In the genomic region with DNA sequence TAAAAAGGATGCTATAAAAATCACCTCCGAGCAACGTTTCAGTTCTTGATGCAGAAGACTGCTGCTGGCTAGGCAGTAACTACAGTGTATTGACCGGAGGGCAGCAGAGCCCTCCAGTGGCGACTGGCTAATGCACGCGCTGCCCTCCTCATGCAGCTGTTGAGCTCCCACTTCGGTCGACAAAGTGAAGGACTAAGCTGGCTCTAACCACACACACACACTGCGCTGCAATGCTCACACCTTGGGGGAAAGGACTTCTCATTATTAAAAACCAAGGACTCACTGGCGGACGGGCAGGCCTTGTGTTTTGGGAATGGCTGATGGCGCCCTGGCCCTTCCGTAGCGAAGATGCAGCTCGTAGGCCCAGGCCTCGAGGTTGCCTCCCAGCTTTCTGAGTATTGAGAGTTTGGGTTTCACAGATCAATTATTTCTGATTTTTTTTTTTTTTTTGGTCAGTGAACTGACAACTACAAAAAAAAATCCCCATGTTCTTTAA, we compare ENCODE assay signal across 11 cellular contexts.
DNase-seq lines count a peak whose midpoint lies in the region; ATAC-seq, FAIRE-seq and TF ChIP-seq lines count a peak whose summit lies in the region.
"Had no signal": no experiment of that assay in that cellular context is flagged by ENCODE, and none has a peak within 500 bp of the region (broad histone marks: within the 10 kb centered on the region; RNA-seq: fewer than 3 reads in every experiment).

No MANE protein-coding gene starts in this region.

- CTCF ChIA-PET in IMR-90 (lab: Yijun Ruan, JAX) = no interaction called here
- CTCF ChIA-PET in GM12878 (lab: Yijun Ruan, JAX) = interaction anchor here (0.6 to 1.0 kb wide), 2 partner anchors 15 to 221 kb away, joined by 3 read pairs; no protein-coding TSS in a partner anchor

- H3K4me2 ChIP-seq in IMR-90 (ENCODE audit: low read depth, low read length) (no peak overlapping the region), GM12878 (ENCODE audit: control insufficient read depth, insufficient read depth) (no peak overlapping the region)

- H3K4me3 ChIP-seq in IMR-90 (ENCODE audit: insufficient read depth, low read depth, low read length) (no peak overlapping the region), GM12878 (no peak overlapping the region), esophagus squamous epithelium (no peak overlapping the region)
- H3K4me3 ChIP-seq in effector memory CD4-positive, alpha-beta T cell (ENCODE audit: insufficient read depth, low read depth, low read length, poor library complexity, severe bottlenecking) = no peak overlapping the region

- in situ Hi-C loops in IMR-90 (cut with MboI; ENCODE audit: low sequenced_read_pairs) = no loop called here
- in situ Hi-C loops in GM12878 (cut with MboI) = no loop called here

- peak; percentile 59; the same call in 1 of the 2 replicates for ATAC-seq in IMR-90 (ENCODE audit: low read depth)
- peak; percentile 57 for ATAC-seq in GM12878
- ATAC-seq in left lobe of liver = peak; percentile 79
- ATAC-seq in HG02852 (IDR thresholded peaks at IDR 0.05; ENCODE audit: unreplicated experiment) = no peak
- ATAC-seq in HG03159 (IDR thresholded peaks at IDR 0.05; ENCODE audit: unreplicated experiment) = no peak

- RAD21 ChIA-PET in GM12878 (lab: Charles Lee; ENCODE audit: unreplicated experiment) = interaction anchor here (0.8 kb wide), 1 partner anchor 300 kb away, joined by 3 read pairs; no protein-coding TSS in a partner anchor

- TF ChIP-seq POLR2A in IMR-90 (IDR thresholded peaks at IDR 0.05; ENCODE audit: low read depth, low read length) (no peak), GM12878 (IDR thresholded peaks at IDR 0.05; ENCODE audit: low read depth, low read length) (no peak), esophagus squamous epithelium (IDR thresholded peaks at IDR 0.05) (no peak)

- H3K27ac ChIP-seq in IMR-90 (ENCODE audit: insufficient read depth, low read length) (no peak overlapping the region), GM12878 (ENCODE audit: control insufficient read depth, insufficient read depth) (no peak overlapping the region), esophagus squamous epithelium (no peak overlapping the region)
- H3K27ac ChIP-seq in effector memory CD4-positive, alpha-beta T cell (ENCODE audit: insufficient read depth, low read length, poor library complexity, severe bottlenecking) = no peak overlapping the region

- H3K27me3 ChIP-seq in IMR-90 (ENCODE audit: control insufficient read depth, insufficient read depth, low read length) (no peaks in the 10 kb centered on the region), GM12878 (replicated peaks in 1 of 2; ENCODE audit: control insufficient read depth in 2 of 2, insufficient read depth in 2 of 2, low read length in 1 of 2) (no peaks in the 10 kb centered on the region), esophagus squamous epithelium (no peaks in the 10 kb centered on the region)
- H3K27me3 ChIP-seq in effector memory CD4-positive, alpha-beta T cell (replicated peaks; ENCODE audit: control insufficient read depth, insufficient read depth, low read length, poor library complexity, severe bottlenecking) = no peaks in the 10 kb centered on the region

- H4K91ac ChIP-seq in IMR-90 (ENCODE audit: insufficient read depth, low read depth, low read length) = no peak overlapping the region

- 80% methylated on average over 2 of the region's 16 CpGs; no CpG with 5 or more reads in 1 of the 2 experiments for WGBS in IMR-90 (ENCODE audit: extremely low coverage in 2 of 2, insufficient read length in 1 of 2), 2 experiments
- WGBS in GM12878 (ENCODE audit: insufficient coverage, insufficient replicate concordance, low lambda C conversion rate, missing lambda C conversion rate) = 86% methylated on average over 16 of the region's 16 CpGs
- WGBS in esophagus squamous epithelium, 2 donors = 68 to 89% methylated on average over 14 to 15 of the region's 16 CpGs

- H3K4me1 ChIP-seq in IMR-90 (ENCODE audit: control insufficient read depth, insufficient read depth, low read length) (no peaks in the 10 kb centered on the region; the same call in 1 of the 2 replicates), GM12878 (ENCODE audit: control insufficient read depth, insufficient read depth, low read length) (no peaks in the 10 kb centered on the region), esophagus squamous epithelium (no peaks in the 10 kb centered on the region)
- H3K4me1 ChIP-seq in effector memory CD4-positive, alpha-beta T cell (ENCODE audit: control insufficient read depth, insufficient read depth, low read length, poor library complexity, severe bottlenecking) = no peaks in the 10 kb centered on the region

- dilution Hi-C loops in IMR-90 (cut with HindIII; ENCODE audit: low sequenced_read_pairs, unreplicated experiment) = no loop called here

- no peak overlapping the region for H4K5ac ChIP-seq in IMR-90 (ENCODE audit: low read depth, low read length)

- no peak overlapping the region for H3K14ac ChIP-seq in IMR-90 (replicated peaks; ENCODE audit: low read depth, low read length)

- H2BK15ac ChIP-seq in IMR-90 (ENCODE audit: low read depth, low read length) = no peak overlapping the region

- no peak overlapping the region for H2BK5ac ChIP-seq in IMR-90 (ENCODE audit: low read depth, low read length, poor library complexity, severe bottlenecking)

- H3K79me2 ChIP-seq in GM12878 (ENCODE audit: control insufficient read depth, insufficient read depth, low read length) = no peaks in the 10 kb centered on the region

- H3K9me1 ChIP-seq in IMR-90 (ENCODE audit: insufficient read depth, low read length) = peaks cover 6% of the 10 kb centered on the region; the same call in 1 of the 2 replicates

- BruUV-seq in IMR-90 (replicated peaks; lab: Mats Ljungman, UMichigan) (no TSS peak), GM12878 (replicated peaks; lab: Mats Ljungman, UMichigan) (no TSS peak)

- H3K23ac ChIP-seq in IMR-90 (ENCODE audit: low read depth, low read length) = no peak overlapping the region

- no peak overlapping the region for H2AK9ac ChIP-seq in IMR-90 (replicated peaks; ENCODE audit: low read depth, low read length, poor library complexity)

- intact Hi-C loops in IMR-90 (cut with micrococcal nuclease) = no loop called here
- intact Hi-C loops in GM12878 (cut with micrococcal nuclease; ENCODE audit: unreplicated experiment) = loop anchor here (1.0 kb wide), 1 partner anchor 299 kb away; no protein-coding TSS in a partner anchor
- intact Hi-C loops in esophagus squamous epithelium (cut with DNase I) = no loop called here

- no peak overlapping the region for H4K8ac ChIP-seq in IMR-90 (ENCODE audit: low read depth in 2 of 2, low read length in 2 of 2)

- DNase-seq in COR-L47 (lab: John Stamatoyannopoulos, UW) = peak; percentile 20
- DNase-seq in IMR-90 = peak; percentile 49
- no peak for DNase-seq in GM12878 (ENCODE audit: low read depth, low spot score)
- no peak for DNase-seq in left lobe of liver (ENCODE audit: low spot score)
- no peak for DNase-seq in effector memory CD4-positive, alpha-beta T cell
- DNase-seq in esophagus squamous epithelium (lab: John Stamatoyannopoulos, UW) = no peak
- DNase-seq: occipital lobe, T-helper 9 cell had no signal

- H2AFZ ChIP-seq in IMR-90 (replicated peaks; ENCODE audit: low read length, poor library complexity) (no peak overlapping the region), GM12878 (ENCODE audit: control insufficient read depth, low read depth, low read length) (no peak overlapping the region)

- H3K56ac ChIP-seq in IMR-90 (ENCODE audit: extremely low read depth, insufficient read depth, low read length) = no peak overlapping the region

- no peak for FAIRE-seq in GM12878 (lab: Jason Lieb, UNC)
- FAIRE-seq: GM18507 had no signal

- TF ChIP-seq CTCF in IMR-90 (conservative IDR thresholded peaks at IDR 0.05; ENCODE audit: low read depth, low read length) (peak; percentile 38), GM12878 (IDR thresholded peaks at IDR 0.05 in 2 of 3, conservative IDR thresholded peaks at IDR 0.05 in 1 of 3; ENCODE audit: control insufficient read depth in 2 of 3, extremely low read depth in 1 of 3, insufficient read depth in 1 of 3, low read depth in 3 of 3, low read length in 3 of 3) (peak; percentile 27 to 42 (median 40); a peak in 4 of 6 replicates), esophagus squamous epithelium (IDR thresholded peaks at IDR 0.05) (peak in 1 of 6 experiments; percentile 35)

- H3K9me3 ChIP-seq in IMR-90 (ENCODE audit: control insufficient read depth, insufficient read depth, low read length) (no peaks in the 10 kb centered on the region), GM12878 (replicated peaks; ENCODE audit: control insufficient read depth, insufficient read depth, low read length) (no peaks in the 10 kb centered on the region), esophagus squamous epithelium (no peaks in the 10 kb centered on the region)
- H3K9me3 ChIP-seq in effector memory CD4-positive, alpha-beta T cell (ENCODE audit: control insufficient read depth, low read length) = no peaks in the 10 kb centered on the region

- peaks cover 14 to 30% of the 10 kb centered on the region in 2 experiments; a peak in 3 of 4 replicates for H3K79me1 ChIP-seq in IMR-90 (ENCODE audit: low read depth in 1 of 2, low read length in 2 of 2)

- H2AK5ac ChIP-seq in IMR-90 (ENCODE audit: low read depth, low read length) = no peak overlapping the region

- TF ChIP-seq RAD21 in IMR-90 (IDR thresholded peaks at IDR 0.05; ENCODE audit: low read length) (peak; percentile 55), GM12878 (IDR thresholded peaks at IDR 0.05; ENCODE audit: insufficient read depth, low read depth, low read length) (peak; percentile 37; the same call in 1 of the 2 replicates)

- no peak overlapping the region for H3K18ac ChIP-seq in IMR-90 (ENCODE audit: low read depth, low read length)

- H2BK20ac ChIP-seq in IMR-90 (ENCODE audit: low read depth, low read length) = no peak overlapping the region

- H3K9ac ChIP-seq in IMR-90 (ENCODE audit: low read depth, low read length) = no peak overlapping the region
- H3K9ac ChIP-seq in GM12878 (ENCODE audit: control insufficient read depth, insufficient read depth, low read length) = no peak overlapping the region

- no peak overlapping the region for H3K4ac ChIP-seq in IMR-90 (ENCODE audit: low read depth, low read length)

- POLR2A ChIA-PET in IMR-90 (lab: Charles Lee; ENCODE audit: unreplicated experiment) = no interaction called here
- POLR2A ChIA-PET in GM12878 (lab: Charles Lee) = no interaction called here

- H3K36me3 ChIP-seq in IMR-90 (ENCODE audit: control insufficient read depth, insufficient read depth, low read length) (peaks cover 57% of the 10 kb centered on the region), GM12878 (ENCODE audit: control insufficient read depth in 2 of 2, insufficient read depth in 2 of 2, low read length in 1 of 2) (peaks cover 12 to 33% of the 10 kb centered on the region in 2 experiments), esophagus squamous epithelium (peaks cover 25 to 100% (median 28%) of the 10 kb centered on the region in 3 donors)
- H3K36me3 ChIP-seq in effector memory CD4-positive, alpha-beta T cell (ENCODE audit: control insufficient read depth, insufficient read depth, low read length) = peaks cover 49% of the 10 kb centered on the region

- SMC1A ChIA-PET in GM12878 (lab: Charles Lee; ENCODE audit: uncharacterized antibody, unreplicated experiment) = no interaction called here

- 0 out of 2 replicates have a peak, but pooled peaks cover 7% of the 10 kb centered on the region for H4K20me1 ChIP-seq in IMR-90 (ENCODE audit: insufficient read depth, low read length)
- no peaks in the 10 kb centered on the region; the same call in 1 of the 2 replicates for H4K20me1 ChIP-seq in GM12878 (ENCODE audit: control insufficient read depth, insufficient read depth)

- no peak for TF ChIP-seq EP300 in GM12878 (IDR thresholded peaks at IDR 0.05; ENCODE audit: borderline replicate concordance in 1 of 2, control insufficient read depth in 1 of 2, low read depth in 2 of 2, low read length in 2 of 2)

- H2BK120ac ChIP-seq in IMR-90 (ENCODE audit: low read depth, low read length) = no peak overlapping the region

Comparison
In these comparisons a context has a peak if more than half of its experiments do, and no peak if none do; other contexts are left out.
1. DNase-seq: peak in COR-L47 (single experiment) and IMR-90 (single experiment); none in GM12878 (single experiment), left lobe of liver (single experiment), effector memory CD4-positive, alpha-beta T cell (0 of 3) and esophagus squamous epithelium (single experiment).
2. ATAC-seq: peak in IMR-90 (single experiment), GM12878 (single experiment) and left lobe of liver (single experiment); none in HG02852 (single experiment) and HG03159 (single experiment).